17 cellular contexts compared by ENCODE assay signal in the genomic region with DNA sequence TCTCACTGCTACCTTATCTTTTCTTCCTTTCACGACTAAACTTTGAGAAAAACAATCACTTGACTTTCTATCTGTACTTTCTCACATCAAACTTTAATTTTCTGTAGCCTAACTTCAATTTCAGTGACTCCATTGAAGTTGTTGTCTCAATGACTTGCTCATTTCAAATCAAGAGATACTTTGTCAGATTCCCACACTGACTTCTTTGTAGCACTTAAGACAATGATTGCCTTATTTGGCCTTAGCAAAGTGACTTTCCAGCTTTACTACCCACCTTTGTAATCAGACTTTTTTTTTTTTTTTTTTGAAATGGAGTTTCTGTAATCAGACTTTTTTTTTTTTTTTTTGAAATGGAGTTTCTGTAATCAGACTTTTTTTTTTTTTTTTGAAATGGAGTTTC. TPM values are rescaled to one million over a fixed set of nuclear protein-coding genes. Genes with fewer than 3 reads are reported as not detected.
A peak's percentile ranks its signal among the peaks of the same experiment; 100 is the strongest.
DNase-seq lines count a peak whose midpoint lies in the region; ATAC-seq, FAIRE-seq and TF ChIP-seq lines count a peak whose summit lies in the region.
"Had no signal": no experiment of that assay in that cellular context is flagged by ENCODE, and none has a peak within 500 bp of the region (broad histone marks: within the 10 kb centered on the region; RNA-seq: fewer than 3 reads in every experiment).

No MANE protein-coding gene starts in this region.

- peaks cover 10 to 14% of the 10 kb centered on the region in 2 experiments for H3K4me1 ChIP-seq in neutrophil (ENCODE audit: control insufficient read depth in 1 of 2, insufficient read depth in 1 of 2, low read depth in 1 of 2, low read length in 1 of 2)
- peaks cover 0 to 27% (median 10%) of the 10 kb centered on the region in 4 donors for H3K4me1 ChIP-seq in sigmoid colon
- no peaks in the 10 kb centered on the region for H3K4me1 ChIP-seq in right lobe of liver
- H3K4me1 ChIP-seq: Peyer's patch had no signal

- H3K27me3 ChIP-seq in neutrophil: no peaks in the 10 kb centered on the region
- no peaks in the 10 kb centered on the region for H3K27me3 ChIP-seq in sigmoid colon
- H3K27me3 ChIP-seq in right lobe of liver: no peaks in the 10 kb centered on the region
- H3K27me3 ChIP-seq: Peyer's patch had no signal

- H3K9me3 ChIP-seq in neutrophil (peaks cover 4% of the 10 kb centered on the region), sigmoid colon (no peaks in the 10 kb centered on the region), right lobe of liver (no peaks in the 10 kb centered on the region)
- H3K9me3 ChIP-seq: Peyer's patch had no signal

- H3K27ac ChIP-seq in angular gyrus (ENCODE audit: low read depth, low read length) (peak overlapping the region; percentile 8), neutrophil (peak overlapping the region; percentile 37), sigmoid colon (no peak overlapping the region), right lobe of liver (no peak overlapping the region)
- H3K27ac ChIP-seq: Peyer's patch had no signal

- no peak for TF ChIP-seq EP300 in sigmoid colon (IDR thresholded peaks at IDR 0.05)

- ATAC-seq in right lobe of liver: no peak
- ATAC-seq: Right ventricle myocardium inferior had no signal

- WGBS in sigmoid colon, 2 donors: 84 to 86% methylated on average over 1 of the region's 1 CpG
- WGBS in right lobe of liver (ENCODE audit: insufficient coverage, low coverage, low lambda C conversion rate, missing lambda C conversion rate): 64% methylated on average over 1 of the region's 1 CpG

- peak; percentile 94 for FAIRE-seq in frontal cortex (lab: Jason Lieb, UNC)
- FAIRE-seq: H54 had no signal

- TF ChIP-seq CTCF in neutrophil (IDR thresholded peaks at IDR 0.05) (no peak), sigmoid colon (IDR thresholded peaks at IDR 0.05) (no peak), right lobe of liver (IDR thresholded peaks at IDR 0.05) (no peak)

- peaks cover 89% of the 10 kb centered on the region for H3K36me3 ChIP-seq in neutrophil
- H3K36me3 ChIP-seq in sigmoid colon: peaks cover 0 to 59% (median 36%) of the 10 kb centered on the region in 4 donors
- H3K36me3 ChIP-seq in right lobe of liver: peaks cover 0 to 48% (median 5%) of the 10 kb centered on the region in 4 donors

- H3K4me3 ChIP-seq in neutrophil (ENCODE audit: low read depth in 1 of 2, low read length in 1 of 2): no peak overlapping the region
- H3K4me3 ChIP-seq in sigmoid colon: no peak overlapping the region
- H3K4me3 ChIP-seq in right lobe of liver: no peak overlapping the region
- H3K4me3 ChIP-seq: Peyer's patch had no signal

- TF ChIP-seq POLR2A in sigmoid colon (IDR thresholded peaks at IDR 0.05): no peak
- TF ChIP-seq POLR2A in right lobe of liver (IDR thresholded peaks at IDR 0.05): no peak

- DNase-seq in frontal cortex (ENCODE audit: low spot score in 2 of 2) (no peak), sigmoid colon (no peak), DMS79 treated with DMSO at 0.1 percent for 48 hours (lab: John Stamatoyannopoulos, UW) (no peak), right lobe of liver (no peak)
- no peak for DNase-seq in activated T-cell treated with anti-CD3 and anti-CD28 coated beads, Interleukin-2, amount 50 U/mL, for 48 hours
- DNase-seq: COR-L47, EL, NCI-H1092, NCI-H146, NCI-H2081 treated with DMSO at 0.1 percent for 48 hours, NCI-H2227 treated with DMSO at 0.1 percent for 48 hours, NCI-H524 treated with DMSO at 0.1 percent for 48 hours, Peyer's patch had no signal

- intact Hi-C loops in sigmoid colon (cut with DNase I): no loop called here
- intact Hi-C loops in right lobe of liver (cut with DNase I): no loop called here

RNA-seq across cellular contexts. Expression of gene AGO4, which starts 37.0 kb away (rescaled TPM):
- 94.6 TPM for total RNA-seq in frontal cortex
- 10 to 100 TPM; 16.8 to 29.9 (median 20.6) TPM for total RNA-seq in sigmoid colon
- polyA plus RNA-seq in sigmoid colon: 1 to 10 TPM; 3.5 to 6.4 (median 4.8) TPM
- total RNA-seq in right lobe of liver: 10 to 100 TPM in 1 of 6 experiments, 1 to 10 TPM in 5; 6.5 to 10.4 (median 7.7) TPM

RNA-seq across cellular contexts. Expression of gene AGO1, which starts 38.2 kb away (rescaled TPM):
- 12.2 TPM for total RNA-seq in frontal cortex
- 10 to 100 TPM; 17.1 to 26.3 (median 19.6) TPM for total RNA-seq in sigmoid colon
- polyA plus RNA-seq in sigmoid colon: 1 to 10 TPM; 3.0 to 8.9 (median 3.9) TPM
- 10 to 100 TPM in 5 of 6 experiments, 1 to 10 TPM in 1; 8.7 to 11.2 (median 10.5) TPM for total RNA-seq in right lobe of liver

Comparison
In these comparisons a context has a peak if more than half of its experiments do, and no peak if none do; other contexts are left out.
1. H3K27ac ChIP-seq: peak in angular gyrus (single experiment) and neutrophil (single experiment); none in sigmoid colon (0 of 4) and right lobe of liver (0 of 3).